In the genomic region with DNA sequence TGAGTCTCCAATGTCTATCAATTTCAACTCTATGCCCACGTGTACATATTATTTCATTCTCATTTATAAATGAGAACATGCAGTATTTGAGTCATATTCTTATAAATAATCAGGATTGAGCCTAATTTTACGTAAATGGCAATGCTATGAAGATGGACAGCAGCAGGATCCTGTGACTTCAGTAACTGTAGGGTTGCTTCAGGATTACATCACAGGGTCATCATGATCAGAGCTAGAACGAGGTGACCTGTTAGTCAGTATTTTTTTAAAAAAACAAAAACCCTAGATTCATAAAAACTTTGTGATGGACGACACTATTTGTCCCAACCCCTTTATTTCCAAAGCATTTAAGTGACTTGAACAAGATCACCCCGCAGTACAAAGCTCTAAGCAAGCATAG, we compare ENCODE assay signal across 27 cellular contexts.
"Had no signal": no experiment of that assay in that cellular context is flagged by ENCODE, and none has a peak within 500 bp of the region (broad histone marks: within the 10 kb centered on the region; RNA-seq: fewer than 3 reads in every experiment).

No MANE protein-coding gene starts in this region.

- H3K9me3 Mint-ChIP-seq: activated CD4-positive, alpha-beta memory T cell treated with anti-CD3 and anti-CD28 coated beads for 36 hours; central memory CD8-positive, alpha-beta T cell; effector memory CD8-positive, alpha-beta T cell; T-cell; T-helper 1 cell treated with Interleukin-12 subunit alpha and Interleukin-12 subunit beta and Interleukin-4 antibody, amounts not matched to agents 30 μg/mL and 1 μg/mL, for 36 hours had no signal

- H3K27me3 Mint-ChIP-seq: activated CD4-positive, alpha-beta T cell treated with anti-CD3 and anti-CD28 coated beads, Interleukin-2, amount 10 ng/mL, durations not matched to agents 24 days and 14 days had no signal

- H3K4me1 Mint-ChIP-seq: central memory CD8-positive, alpha-beta T cell; T-cell had no signal

- H3K27ac Mint-ChIP-seq: activated naive CD8-positive, alpha-beta T cell; effector memory CD8-positive, alpha-beta T cell; T-cell; T-helper 1 cell treated with Interleukin-12 subunit alpha and Interleukin-12 subunit beta and Interleukin-4 antibody, amounts not matched to agents 30 μg/mL and 1 μg/mL, for 36 hours had no signal

- H3K4me3 Mint-ChIP-seq: activated CD4-positive, alpha-beta memory T cell treated with anti-CD3 and anti-CD28 coated beads for 36 hours; activated CD4-positive, alpha-beta T cell treated with anti-CD3 and anti-CD28 coated beads, Interleukin-2, amount 10 ng/mL, durations not matched to agents 24 days and 14 days; activated naive CD8-positive, alpha-beta T cell; central memory CD8-positive, alpha-beta T cell; effector memory CD8-positive, alpha-beta T cell; T-cell; T-helper 1 cell treated with Interleukin-12 subunit alpha and Interleukin-12 subunit beta and Interleukin-4 antibody, amounts not matched to agents 30 μg/mL and 1 μg/mL, for 36 hours had no signal

- DNase-seq: activated CD4-positive, alpha-beta memory T cell treated with anti-CD3 and anti-CD28 coated beads for 36 hours; activated CD4-positive, alpha-beta T cell treated with anti-CD3 and anti-CD28 coated beads for 36 hours; activated CD4-positive, alpha-beta T cell treated with anti-CD3 and anti-CD28 coated beads, Interleukin-2, amount 10 ng/mL, durations not matched to agents 24 days and 14 days; activated CD4-positive, CD25-positive, alpha-beta regulatory T cell; activated CD4-positive, CD25-positive, alpha-beta regulatory T cell treated with anti-CD3 and anti-CD28 coated beads, Interleukin-2, amount 50 U/mL, for 72 hours; activated effector memory CD4-positive, alpha-beta T cell treated with Interleukin-2 at 50 U/mL for 16 hours; activated gamma-delta T cell treated with Interleukin-2 at 50 U/mL for 16 hours; activated naive CD4-positive, alpha-beta T cell treated with anti-CD3 and anti-CD28 coated beads, Interleukin-2, amount 50 U/mL, for 16 hours; activated naive CD4-positive, alpha-beta T cell treated with Interleukin-2 at 50 U/mL for 16 hours; activated T-cell treated with anti-CD3 and anti-CD28 coated beads, Interleukin-2, amount 50 U/mL, for 1 hour; activated T-cell treated with anti-CD3 and anti-CD28 coated beads, Interleukin-2, amount 50 U/mL, for 48 hours; amniotic stem cell; anterior cingulate cortex; brain microvascular endothelial cell; cortex of kidney; dermis blood vessel endothelial cell; effector CD4-positive, alpha-beta T cell; effector memory CD8-positive, alpha-beta T cell; esophagus squamous epithelium; foreskin melanocyte; heart right ventricle; T-cell; T1000 had no signal

- H3K27ac ChIP-seq: esophagus squamous epithelium, gastroesophageal sphincter, heart right ventricle had no signal

- H3K36me3 Mint-ChIP-seq: activated CD4-positive, alpha-beta memory T cell treated with anti-CD3 and anti-CD28 coated beads for 36 hours; activated naive CD8-positive, alpha-beta T cell; T-cell had no signal
